ENCODE assay signal across 1 cellular context in the genomic region with DNA sequence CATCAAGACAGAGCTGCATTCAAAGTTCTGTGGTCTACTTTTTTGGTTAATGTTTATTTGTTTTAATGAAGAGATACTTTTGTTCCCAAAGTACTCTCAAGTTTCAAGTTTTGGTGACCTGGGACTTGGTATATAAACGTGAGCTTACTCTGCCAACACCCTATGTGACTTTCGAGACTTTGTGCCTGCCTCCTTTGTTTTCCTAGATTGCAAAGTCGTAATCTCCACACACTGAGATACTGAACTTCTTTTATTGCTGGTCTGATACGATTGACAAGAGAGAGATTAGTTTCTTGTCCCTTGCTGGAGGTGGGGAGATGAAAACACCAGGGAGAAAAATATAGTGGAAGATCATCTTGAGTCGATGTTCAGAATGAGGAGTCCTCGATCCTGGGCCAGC.
TF ChIP-seq lines count a peak whose summit lies in the region.

No MANE protein-coding gene starts in this region.

TF ChIP-seq in A549, 52 proteins besides CTCF, POLR2A, EP300 and RAD21 (continued from another document):
- TF ChIP-seq FOSB (CRISPR knock-in tag; IDR thresholded peaks at IDR 0.05), result no peak
- no peak for TF ChIP-seq HEYL (CRISPR knock-in tag; IDR thresholded peaks at IDR 0.05)
- no peak for TF ChIP-seq MAFK (IDR thresholded peaks at IDR 0.05; ENCODE audit: partially characterized antibody)
- TF ChIP-seq RFX5 (IDR thresholded peaks at IDR 0.05), result no peak
- TF ChIP-seq, protein P1, sequence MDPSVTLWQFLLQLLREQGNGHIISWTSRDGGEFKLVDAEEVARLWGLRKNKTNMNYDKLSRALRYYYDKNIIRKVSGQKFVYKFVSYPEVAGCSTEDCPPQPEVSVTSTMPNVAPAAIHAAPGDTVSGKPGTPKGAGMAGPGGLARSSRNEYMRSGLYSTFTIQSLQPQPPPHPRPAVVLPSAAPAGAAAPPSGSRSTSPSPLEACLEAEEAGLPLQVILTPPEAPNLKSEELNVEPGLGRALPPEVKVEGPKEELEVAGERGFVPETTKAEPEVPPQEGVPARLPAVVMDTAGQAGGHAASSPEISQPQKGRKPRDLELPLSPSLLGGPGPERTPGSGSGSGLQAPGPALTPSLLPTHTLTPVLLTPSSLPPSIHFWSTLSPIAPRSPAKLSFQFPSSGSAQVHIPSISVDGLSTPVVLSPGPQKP (IDR thresholded peaks at IDR 0.05; ENCODE audit: low read depth, low read length), result no peak
- TF ChIP-seq CHD4 (IDR thresholded peaks at IDR 0.05; ENCODE audit: borderline replicate concordance), result no peak
- TF ChIP-seq, protein P2, sequence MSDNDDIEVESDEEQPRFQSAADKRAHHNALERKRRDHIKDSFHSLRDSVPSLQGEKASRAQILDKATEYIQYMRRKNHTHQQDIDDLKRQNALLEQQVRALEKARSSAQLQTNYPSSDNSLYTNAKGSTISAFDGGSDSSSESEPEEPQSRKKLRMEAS (IDR thresholded peaks at IDR 0.05), result no peak
- TF ChIP-seq HOXB5 (CRISPR knock-in tag; IDR thresholded peaks at IDR 0.05), result no peak
- TF ChIP-seq RCOR1 (IDR thresholded peaks at IDR 0.05; ENCODE audit: low read depth, low read length), result no peak
- no peak for TF ChIP-seq JUNB (IDR thresholded peaks at IDR 0.05)
- no peak for TF ChIP-seq POLR2AphosphoS2 (conservative IDR thresholded peaks at IDR 0.05; ENCODE audit: low read length)
- no peak for TF ChIP-seq EHF (CRISPR knock-in tag; IDR thresholded peaks at IDR 0.05)
- no peak for TF ChIP-seq MYC (IDR thresholded peaks at IDR 0.05; ENCODE audit: borderline replicate concordance, low read length)
- no peak for TF ChIP-seq KDM1A (IDR thresholded peaks at IDR 0.05; ENCODE audit: low read depth)
- no peak for TF ChIP-seq ZC3H11A (IDR thresholded peaks at IDR 0.05)
